15 cellular contexts compared by ENCODE assay signal in the genomic region with DNA sequence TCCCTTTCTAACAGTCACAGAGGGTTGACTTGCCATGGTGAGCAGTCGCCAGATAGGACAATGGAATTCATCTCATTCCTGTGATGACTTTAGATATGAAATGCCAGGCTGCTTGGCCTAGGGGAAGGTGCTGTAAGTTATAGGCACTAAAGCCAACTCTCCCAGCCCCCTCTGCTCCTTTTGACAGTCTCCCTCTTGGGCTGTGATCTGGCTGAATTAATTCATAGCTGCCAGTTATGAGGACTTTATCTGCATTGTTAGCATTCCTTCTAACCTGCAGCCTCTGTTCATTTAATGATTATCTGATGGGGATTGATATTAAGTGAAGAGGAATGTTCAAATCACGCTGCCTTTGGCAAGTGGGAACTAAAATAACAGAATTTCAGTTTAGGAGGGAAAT.
DNase-seq lines count a peak whose midpoint lies in the region; ATAC-seq and TF ChIP-seq lines count a peak whose summit lies in the region.
"Had no signal": no experiment of that assay in that cellular context is flagged by ENCODE, and none has a peak within 500 bp of the region (broad histone marks: within the 10 kb centered on the region; RNA-seq: fewer than 3 reads in every experiment).

No MANE protein-coding gene starts in this region.

- DNase-seq in Caki2 (ENCODE audit: low read depth) (peak; percentile 80), NCI-H226 (peak; percentile 65), fibroblast of pulmonary artery (ENCODE audit: low read depth) (peak; percentile 59), globus pallidus (ENCODE audit: low spot score) (no peak)
- DNase-seq: activated CD4-positive, CD25-positive, alpha-beta regulatory T cell; activated CD8-positive, alpha-beta memory T cell treated with anti-CD3 and anti-CD28 coated beads for 24 hours; DND-41; NCI-H187; SIG-M5; stomach had no signal

- H3K4me3 Mint-ChIP-seq in nephron, result no peak overlapping the region

- H3K4me1 Mint-ChIP-seq in nephron, result peaks cover 53% of the 10 kb centered on the region

- peak overlapping the region; percentile 68 to 87 (median 82) for H3K27ac Mint-ChIP-seq in nephron

- H3K27me3 Mint-ChIP-seq in nephron (ENCODE audit: low read depth), result peaks cover 5% of the 10 kb centered on the region

- H3K4me3 ChIP-seq in fibroblast of pulmonary artery (replicated peaks; ENCODE audit: low read depth, low read length), result no peak overlapping the region
- H3K4me3 ChIP-seq: stomach had no signal

- H3K9me3 Mint-ChIP-seq in nephron, result peaks cover 3% of the 10 kb centered on the region

- no peak for ATAC-seq in HG02885 (IDR thresholded peaks at IDR 0.05; ENCODE audit: poor library complexity, unreplicated experiment)
- ATAC-seq in HG02759 (IDR thresholded peaks at IDR 0.05; ENCODE audit: unreplicated experiment), result no peak
- no peak for ATAC-seq in GM19324 (IDR thresholded peaks at IDR 0.05; ENCODE audit: low FRiP score, unreplicated experiment)
- ATAC-seq: HepG2 had no signal

- H3K36me3 Mint-ChIP-seq in nephron (ENCODE audit: low read depth), result no peaks in the 10 kb centered on the region

- in situ Hi-C loops in Caki2 (cut with HindIII; ENCODE audit: low pct_unique_long_range_greater_than_20kb, low sequenced_read_pairs), result no loop called here

- TF ChIP-seq CTCF in fibroblast of pulmonary artery (IDR thresholded peaks at IDR 0.05; ENCODE audit: low read length, missing control alignments) (no peak), nephron (IDR thresholded peaks at IDR 0.05; ENCODE audit: unreplicated experiment in 3 of 3) (no peak)
